ENCODE assay signal across 16 cellular contexts in the genomic region with DNA sequence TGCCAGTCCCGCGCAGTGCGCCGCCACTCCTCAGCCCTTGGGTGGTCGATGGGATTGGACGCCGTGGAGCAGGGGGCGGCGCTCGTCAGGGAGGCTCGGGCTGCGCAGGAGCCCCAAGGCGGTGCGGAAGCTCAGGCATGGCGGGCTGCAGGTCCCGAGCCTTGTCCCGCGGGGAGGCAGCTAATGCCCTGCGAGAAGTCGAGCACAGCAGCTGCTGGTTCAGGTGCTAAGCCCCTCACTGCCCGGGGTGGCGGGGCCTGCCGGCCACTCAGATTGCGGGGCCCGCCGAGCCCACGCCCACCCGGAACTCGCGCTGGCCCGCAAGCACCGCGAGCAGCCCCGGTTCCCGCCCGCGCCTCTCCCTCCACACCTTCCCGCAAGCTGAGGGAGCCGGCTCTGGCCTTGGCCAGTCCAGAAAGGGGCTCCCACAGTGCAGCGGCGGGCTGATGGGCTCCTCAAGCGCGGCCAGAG.
"Had no signal": no experiment of that assay in that cellular context is flagged by ENCODE, and none has a peak within 500 bp of the region (broad histone marks: within the 10 kb centered on the region; RNA-seq: fewer than 3 reads in every experiment).

No MANE protein-coding gene starts in this region.

- H3K27me3 ChIP-seq: MG63 had no signal

- DNase-seq: Karpas-422, KG1, MG63, NCI-H1092, NCI-H1436, NCI-H187 treated with DMSO at 0.1 percent for 48 hours, NCI-H2029 treated with DMSO at 0.1 percent for 48 hours, NCI-H2171 treated with DMSO at 0.1 percent for 48 hours, NCI-H345, NCI-H524, NCI-H526 treated with DMSO at 0.1 percent for 48 hours, NCI-H774, RPMI8226, SHP77, SK-N-SH had no signal

- H3K4me2 ChIP-seq: SK-N-SH had no signal

- H3K9ac ChIP-seq: SK-N-SH had no signal

- H3K4me3 ChIP-seq: MG63 had no signal

- FAIRE-seq: RCC 7860 had no signal

- H3K36me3 ChIP-seq: MG63 had no signal

- H3K9me3 ChIP-seq: MG63, SK-N-SH had no signal
